Comparison of ENCODE assay signal across 14 cellular contexts in the genomic region with DNA sequence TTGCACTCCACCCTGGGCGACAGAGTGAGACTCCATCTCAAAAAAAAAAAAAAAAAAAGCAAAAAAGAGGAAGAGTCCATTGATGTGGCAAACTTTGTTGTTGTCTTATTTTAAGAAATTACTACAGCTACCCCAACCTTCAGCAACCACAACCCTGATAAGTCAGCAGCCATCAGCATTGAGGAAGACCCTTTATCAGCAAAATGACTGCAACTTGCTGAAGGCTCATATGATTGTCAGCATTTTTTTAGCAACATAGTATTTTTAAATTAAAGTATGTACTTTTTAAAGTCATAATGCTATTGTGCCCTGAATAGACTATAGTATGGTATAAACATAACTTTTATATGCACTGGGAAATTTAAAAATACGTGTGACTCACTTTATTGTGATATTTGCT.
A peak's percentile ranks its signal among the peaks of the same experiment; 100 is the strongest.
DNase-seq lines count a peak whose midpoint lies in the region; TF ChIP-seq lines count a peak whose summit lies in the region.
"Had no signal": no experiment of that assay in that cellular context is flagged by ENCODE, and none has a peak within 500 bp of the region (broad histone marks: within the 10 kb centered on the region; RNA-seq: fewer than 3 reads in every experiment).

No MANE protein-coding gene starts in this region.

- DNase-seq in NOMO-1 treated with DMSO at 0.1 percent for 48 hours (lab: John Stamatoyannopoulos, UW; ENCODE audit: unreplicated experiment) (peak; percentile 7), NOMO-1 treated with dmso at 0.1 percent for 144 hours (lab: John Stamatoyannopoulos, UW; ENCODE audit: unreplicated experiment) (no peak), KBM-7 (peak; percentile 47), OCI-M1 (lab: John Stamatoyannopoulos, UW) (peak; percentile 45), hypothalamus (lab: John Stamatoyannopoulos, UW) (no peak), GM03348 (ENCODE audit: low spot score) (no peak)
- DNase-seq in activated effector memory CD4-positive, alpha-beta T cell treated with anti-CD3 and anti-CD28 coated beads, Interleukin-2, amount 50 U/mL, for 16 hours, result no peak
- DNase-seq: CD8-positive, alpha-beta memory T cell; DMS53; GF-D8; GOT3; H9 had no signal

- in situ Hi-C loops in KBM-7 (cut with MboI; ENCODE audit: low pct_unique_long_range_greater_than_20kb, low sequenced_read_pairs), result no loop called here

- H3K27ac ChIP-seq in VCaP, result peak overlapping the region; percentile 61
- H3K27ac ChIP-seq: 22Rv1 had no signal

- TF ChIP-seq CTCF in VCaP (conservative IDR thresholded peaks at IDR 0.05), result no peak

Comparison
In these comparisons a context has a peak if more than half of its experiments do, and no peak if none do; other contexts are left out.
1. DNase-seq: peak in NOMO-1 treated with DMSO at 0.1 percent for 48 hours (single experiment), KBM-7 (single experiment) and OCI-M1 (single experiment); none in NOMO-1 treated with dmso at 0.1 percent for 144 hours (single experiment), hypothalamus (0 of 51), GM03348 (single experiment) and activated effector memory CD4-positive, alpha-beta T cell treated with anti-CD3 and anti-CD28 coated beads, Interleukin-2, amount 50 U/mL, for 16 hours (single experiment).